Comparison of ENCODE assay signal across 2 cellular contexts in genomic region chr20:50070361-50070760, GRCh38.
TF ChIP-seq lines count a peak whose summit lies in the region.

No MANE protein-coding gene starts in this region.

TF ChIP-seq in SK-N-SH, 30 proteins besides CTCF, POLR2A, EP300 and RAD21:
- TF ChIP-seq GABPA (IDR thresholded peaks at IDR 0.05; ENCODE audit: low read depth), result no peak
- 0 out of 2 replicates have a peak, but pooled peaks have one; percentile 3 for TF ChIP-seq SMC3 (IDR thresholded peaks at IDR 0.05; ENCODE audit: low read depth, low read length)

TF ChIP-seq in SK-N-SH treated with all-trans-retinoic acid at 6 μM for 48 hours, 23 proteins besides CTCF, POLR2A, EP300 and RAD21:
- TF ChIP-seq CREB5 (CRISPR knock-in tag; IDR thresholded peaks at IDR 0.05; ENCODE audit: low read depth) (no peak), SNAI2 (CRISPR knock-in tag; IDR thresholded peaks at IDR 0.05) (no peak), GLIS3 (CRISPR knock-in tag; IDR thresholded peaks at IDR 0.05) (no peak), POU6F1 (CRISPR knock-in tag; IDR thresholded peaks at IDR 0.05; ENCODE audit: borderline replicate concordance, low read depth) (no peak), CSRNP3 (CRISPR knock-in tag; IDR thresholded peaks at IDR 0.05) (no peak), CSDC2 (CRISPR knock-in tag; IDR thresholded peaks at IDR 0.05) (no peak), PPARA (CRISPR knock-in tag; IDR thresholded peaks at IDR 0.05; ENCODE audit: borderline replicate concordance) (no peak), OSR1 (CRISPR knock-in tag; IDR thresholded peaks at IDR 0.05) (no peak), ZC3H10 (CRISPR knock-in tag; IDR thresholded peaks at IDR 0.05) (no peak), TOX (CRISPR knock-in tag; IDR thresholded peaks at IDR 0.05; ENCODE audit: borderline replicate concordance) (no peak), ZFP3 (CRISPR knock-in tag; IDR thresholded peaks at IDR 0.05) (no peak), ZNF8 (CRISPR knock-in tag; IDR thresholded peaks at IDR 0.05) (no peak), ARNTL (CRISPR knock-in tag; IDR thresholded peaks at IDR 0.05; ENCODE audit: borderline replicate concordance, low read depth) (no peak)
